In genomic region chr1:51414811-51415210, GRCh38 we compare ENCODE assay signal across 23 cellular contexts.
DNase-seq lines count a peak whose midpoint lies in the region; ATAC-seq, FAIRE-seq and TF ChIP-seq lines count a peak whose summit lies in the region.
"Had no signal": no experiment of that assay in that cellular context is flagged by ENCODE, and none has a peak within 500 bp of the region (broad histone marks: within the 10 kb centered on the region; RNA-seq: fewer than 3 reads in every experiment).

No MANE protein-coding gene starts in this region.

- H3K9me3 ChIP-seq in small intestine (ENCODE audit: control insufficient read depth, low read depth) (no peaks in the 10 kb centered on the region), lower lobe of right lung (no peaks in the 10 kb centered on the region)
- H3K9me3 ChIP-seq: BE2C, BLaER1, Caco-2 had no signal

- ATAC-seq in HG03457 (IDR thresholded peaks at IDR 0.05; ENCODE audit: unreplicated experiment) (no peak), lower lobe of right lung (no peak)
- ATAC-seq: GM12878 had no signal

- TF ChIP-seq CTCF in lower lobe of right lung (IDR thresholded peaks at IDR 0.05) = no peak

- H3K36me3 ChIP-seq in small intestine (ENCODE audit: control insufficient read depth in 2 of 2, insufficient read depth in 2 of 2, low read length in 2 of 2) (peaks cover 0 to 2% of the 10 kb centered on the region in 2 donors), lower lobe of right lung (peaks cover 20% of the 10 kb centered on the region)
- H3K36me3 ChIP-seq: BE2C had no signal

- intact Hi-C loops in lower lobe of right lung (cut with DNase I) = no loop called here

- FAIRE-seq in A204.1 (lab: Jason Lieb, UNC) (peak; percentile 55), TTC549 (lab: Jason Lieb, UNC) (peak; percentile 20), colon (lab: Jason Lieb, UNC) (peak; percentile 14), small intestine (lab: Jason Lieb, UNC) (peak; percentile 55)
- FAIRE-seq: D721Med, GM12878, GM12892, GM18507 had no signal

- H3K4me3 ChIP-seq in small intestine (ENCODE audit: low read depth in 1 of 2, low read length in 2 of 2) (no peak overlapping the region), lower lobe of right lung (no peak overlapping the region)
- H3K4me3 ChIP-seq: BLaER1, GM12878 had no signal

- H3K4me1 ChIP-seq in small intestine (ENCODE audit: control insufficient read depth in 2 of 2, insufficient read depth in 1 of 2, low read depth in 1 of 2, low read length in 1 of 2) = no peaks in the 10 kb centered on the region
- peaks cover 5% of the 10 kb centered on the region for H3K4me1 ChIP-seq in lower lobe of right lung
- H3K4me1 ChIP-seq: BE2C had no signal

- H3K27ac ChIP-seq in small intestine (ENCODE audit: low read depth in 1 of 2, low read length in 1 of 2) = no peak overlapping the region
- no peak overlapping the region for H3K27ac ChIP-seq in lower lobe of right lung
- H3K27ac ChIP-seq: 22Rv1, BLaER1 had no signal

- no peaks in the 10 kb centered on the region for H3K27me3 ChIP-seq in small intestine (ENCODE audit: control insufficient read depth in 2 of 2, insufficient read depth in 2 of 2, low read length in 2 of 2)
- no peaks in the 10 kb centered on the region for H3K27me3 ChIP-seq in lower lobe of right lung (ENCODE audit: low read depth)
- H3K27me3 ChIP-seq: BE2C, BLaER1 had no signal

- DNase-seq in small intestine = no peak
- no peak for DNase-seq in NCI-H2081 (lab: John Stamatoyannopoulos, UW)
- DNase-seq in lower lobe of right lung = no peak
- DNase-seq: ACHN; BE2C; C1 segment of cervical spinal cord; Caco-2; Calu3; CD4-positive, alpha-beta memory T cell; CD4-positive, CD25-positive, alpha-beta regulatory T cell; CD8-positive, alpha-beta memory T cell; DMS79 treated with DMSO at 0.1 percent for 48 hours; GDM1 had no signal
